17 cellular contexts compared by ENCODE assay signal in the genomic region with DNA sequence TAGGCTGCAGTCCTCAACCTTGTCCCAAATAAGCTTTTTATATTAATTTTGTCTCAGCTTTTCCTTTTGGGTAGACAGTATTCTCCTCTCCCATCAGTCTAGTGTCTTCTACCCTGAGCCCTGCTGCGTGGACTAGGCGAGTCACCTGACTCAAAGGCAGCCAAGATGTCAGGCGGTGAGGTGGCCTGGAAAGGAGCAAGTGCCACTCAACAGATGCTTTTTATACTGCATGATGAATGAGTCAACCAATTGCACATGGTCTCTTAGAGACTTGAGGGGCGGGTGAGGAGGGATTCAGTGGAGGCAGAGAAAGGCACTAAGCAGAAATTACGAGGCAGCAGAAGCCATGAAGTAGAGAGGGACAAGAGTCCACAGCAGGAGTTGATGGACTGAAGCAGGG.
DNase-seq lines count a peak whose midpoint lies in the region; ATAC-seq and TF ChIP-seq lines count a peak whose summit lies in the region.
"Had no signal": no experiment of that assay in that cellular context is flagged by ENCODE, and none has a peak within 500 bp of the region (broad histone marks: within the 10 kb centered on the region; RNA-seq: fewer than 3 reads in every experiment).

No MANE protein-coding gene starts in this region.

- no peaks in the 10 kb centered on the region for H3K27me3 Mint-ChIP-seq in neural crest cell (ENCODE audit: low read depth)

- no peak for TF ChIP-seq EP300 in SK-N-SH (IDR thresholded peaks at IDR 0.05; ENCODE audit: borderline replicate concordance in 1 of 2, low read depth in 1 of 2, low read length in 1 of 2)
- TF ChIP-seq EP300 in suprapubic skin (IDR thresholded peaks at IDR 0.05): no peak

- POLR2A ChIA-PET in SK-N-SH (lab: Yijun Ruan, JAX): no interaction called here

- no peaks in the 10 kb centered on the region for H4K20me1 ChIP-seq in SK-N-SH (ENCODE audit: insufficient read depth)

- H3K9me3 ChIP-seq in SK-N-SH (no peaks in the 10 kb centered on the region), RWPE2 (ENCODE audit: severe bottlenecking) (no peaks in the 10 kb centered on the region), heart left ventricle (no peaks in the 10 kb centered on the region), suprapubic skin (no peaks in the 10 kb centered on the region)
- H3K9me3 ChIP-seq: BE2C, thoracic aorta had no signal

- TF ChIP-seq POLR2A in heart left ventricle (IDR thresholded peaks at IDR 0.05) (no peak), suprapubic skin (IDR thresholded peaks at IDR 0.05) (no peak)

- peaks cover 0 to 10% of the 10 kb centered on the region in 2 experiments for H3K36me3 ChIP-seq in SK-N-SH (replicated peaks in 1 of 2; ENCODE audit: control insufficient read depth in 1 of 2, insufficient read depth in 2 of 2, low read length in 1 of 2)
- peaks cover 30% of the 10 kb centered on the region for H3K36me3 ChIP-seq in RWPE2 (ENCODE audit: low read depth)
- H3K36me3 ChIP-seq in heart left ventricle: peaks cover 0 to 43% (median 9%) of the 10 kb centered on the region in 9 donors
- peaks cover 6% of the 10 kb centered on the region for H3K36me3 ChIP-seq in suprapubic skin
- H3K36me3 ChIP-seq: BE2C had no signal

- peak overlapping the region; percentile 78 for H3K27ac Mint-ChIP-seq in neural crest cell (ENCODE audit: unreplicated experiment)
- H3K27ac Mint-ChIP-seq: activated naive CD4-positive, alpha-beta T cell treated with anti-CD3 and anti-CD28 coated beads, Interleukin-2, amount 50 U/mL, for 72 hours had no signal

- H3K9me2 ChIP-seq in SK-N-SH: no peaks in the 10 kb centered on the region

- H3K79me2 ChIP-seq in SK-N-SH (ENCODE audit: insufficient read depth): no peaks in the 10 kb centered on the region

- H3K4me1 ChIP-seq in SK-N-SH (ENCODE audit: control insufficient read depth in 1 of 2, insufficient read depth in 2 of 2, low read depth in 1 of 2, low read length in 1 of 2) (peaks cover 7 to 15% of the 10 kb centered on the region in 2 experiments; a peak in 3 of 4 replicates), RWPE2 (ENCODE audit: insufficient read depth, poor library complexity, severe bottlenecking) (peaks cover 32% of the 10 kb centered on the region), heart left ventricle (peaks cover 0 to 39% (median 15%) of the 10 kb centered on the region in 12 donors), suprapubic skin (peaks cover 18% of the 10 kb centered on the region)

- no peak overlapping the region for H3K4me2 ChIP-seq in SK-N-SH

- DNase-seq in SK-N-SH (no peak), RWPE2 (ENCODE audit: low spot score) (no peak), heart left ventricle (peak in 4 of 5 donors; percentile 39 to 80 (median 62)), neural crest cell (ENCODE audit: low read depth, low spot score) (no peak), suprapubic skin (ENCODE audit: low spot score in 2 of 2) (no peak), NCI-H1048 (lab: John Stamatoyannopoulos, UW) (no peak), NCI-H748 treated with DMSO at 0.1 percent for 48 hours (lab: John Stamatoyannopoulos, UW) (no peak)
- DNase-seq: 8988T; activated CD4-positive, alpha-beta T cell treated with anti-CD3 and anti-CD28 coated beads, Interleukin-2, amount 50 U/mL, for 1 hour; activated T-cell treated with anti-CD3 and anti-CD28 coated beads, Interleukin-2, amount 50 U/mL, for 1 hour; BE2C; Calu3; NCI-H2171 treated with DMSO at 0.1 percent for 48 hours; nephron progenitor cell had no signal

- H2AFZ ChIP-seq in SK-N-SH (ENCODE audit: low read depth): no peak overlapping the region

- CTCF ChIA-PET in SK-N-SH (lab: Yijun Ruan, JAX): interaction anchor here (1.0 to 2.8 kb wide), 3 partner anchors 8 to 20 kb away, joined by 3 to 11 read pairs (median 6); no protein-coding TSS in a partner anchor

- intact Hi-C loops in heart left ventricle (cut with DNase I): loop anchor here in 2 of 10 donors (5.0 to 10.0 kb wide), 2 partner anchors 45 to 48 kb away; no protein-coding TSS in a partner anchor

- no peak for ATAC-seq in SK-N-SH treated with all-trans-retinoic acid at 6 μM for 48 hours
- ATAC-seq in RWPE2 (ENCODE audit: low read depth): no peak
- peak; percentile 83 to 91 (median 87) for ATAC-seq in heart left ventricle
- ATAC-seq: activated naive CD4-positive, alpha-beta T cell treated with anti-CD3 and anti-CD28 coated beads, Interleukin-2, amount 50 U/mL, for 72 hours had no signal

- peaks cover 20% of the 10 kb centered on the region for H3F3A ChIP-seq in SK-N-SH (replicated peaks; ENCODE audit: insufficient read depth)

- H3K4me1 Mint-ChIP-seq in neural crest cell: peaks cover 61% of the 10 kb centered on the region

- H3K4me3 ChIP-seq in SK-N-SH (ENCODE audit: low read depth in 2 of 2, low read length in 1 of 2) (no peak overlapping the region), RWPE2 (ENCODE audit: severe bottlenecking) (no peak overlapping the region), heart left ventricle (no peak overlapping the region), suprapubic skin (no peak overlapping the region)
- H3K4me3 ChIP-seq: thoracic aorta had no signal

- WGBS in SK-N-SH (ENCODE audit: low lambda C conversion rate): 84% methylated on average over 5 of the region's 5 CpGs
- WGBS in heart left ventricle, 4 donors: 45 to 82% (median 65%) methylated on average over 5 of the region's 5 CpGs
- WGBS in suprapubic skin: 86% methylated on average over 5 of the region's 5 CpGs

- no peaks in the 10 kb centered on the region for H3K9me3 Mint-ChIP-seq in neural crest cell

- H3K36me3 Mint-ChIP-seq in neural crest cell (ENCODE audit: low read depth): peaks cover 2% of the 10 kb centered on the region
- H3K36me3 Mint-ChIP-seq: activated naive CD4-positive, alpha-beta T cell treated with anti-CD3 and anti-CD28 coated beads, Interleukin-2, amount 50 U/mL, for 72 hours had no signal

- TF ChIP-seq CTCF in SK-N-SH (IDR thresholded peaks at IDR 0.05): no peak
- TF ChIP-seq CTCF in RWPE2 (IDR thresholded peaks at IDR 0.05; ENCODE audit: poor library complexity, severe bottlenecking): no peak
- no peak for TF ChIP-seq CTCF in heart left ventricle (IDR thresholded peaks at IDR 0.05)
- no peak for TF ChIP-seq CTCF in neural crest cell (conservative IDR thresholded peaks at IDR 0.05)
- no peak for TF ChIP-seq CTCF in suprapubic skin (IDR thresholded peaks at IDR 0.05)

- no peak for TF ChIP-seq RAD21 in SK-N-SH (IDR thresholded peaks at IDR 0.05; ENCODE audit: low read length)

- H3K27ac ChIP-seq in SK-N-SH (ENCODE audit: low read depth in 2 of 2, low read length in 1 of 2): no peak overlapping the region
- H3K27ac ChIP-seq in RWPE2 (ENCODE audit: poor library complexity, severe bottlenecking): peak overlapping the region; percentile 48
- H3K27ac ChIP-seq in heart left ventricle: peak overlapping the region in 10 of 12 donors; percentile 21 to 78 (median 57)
- H3K27ac ChIP-seq in suprapubic skin: no peak overlapping the region
- H3K27ac ChIP-seq: thoracic aorta had no signal

- H3K9ac ChIP-seq in SK-N-SH: no peak overlapping the region

- H3K27me3 ChIP-seq in SK-N-SH (ENCODE audit: insufficient read depth) (no peaks in the 10 kb centered on the region), RWPE2 (ENCODE audit: insufficient read depth, poor library complexity, severe bottlenecking) (no peaks in the 10 kb centered on the region), heart left ventricle (no peaks in the 10 kb centered on the region), suprapubic skin (no peaks in the 10 kb centered on the region)
- H3K27me3 ChIP-seq: BE2C had no signal

- no peak overlapping the region for H3K4me3 Mint-ChIP-seq in neural crest cell
- H3K4me3 Mint-ChIP-seq: nephron progenitor cell had no signal

TF ChIP-seq in SK-N-SH, 30 proteins besides CTCF, POLR2A, EP300 and RAD21 (continues in another document):
- TF ChIP-seq ELF1 (IDR thresholded peaks at IDR 0.05) (no peak), NFIC (IDR thresholded peaks at IDR 0.05; ENCODE audit: borderline replicate concordance) (no peak), JUND (IDR thresholded peaks at IDR 0.05) (0 out of 2 replicates have a peak, but pooled peaks have one; percentile 11)
- TF ChIP-seq, protein P1, sequence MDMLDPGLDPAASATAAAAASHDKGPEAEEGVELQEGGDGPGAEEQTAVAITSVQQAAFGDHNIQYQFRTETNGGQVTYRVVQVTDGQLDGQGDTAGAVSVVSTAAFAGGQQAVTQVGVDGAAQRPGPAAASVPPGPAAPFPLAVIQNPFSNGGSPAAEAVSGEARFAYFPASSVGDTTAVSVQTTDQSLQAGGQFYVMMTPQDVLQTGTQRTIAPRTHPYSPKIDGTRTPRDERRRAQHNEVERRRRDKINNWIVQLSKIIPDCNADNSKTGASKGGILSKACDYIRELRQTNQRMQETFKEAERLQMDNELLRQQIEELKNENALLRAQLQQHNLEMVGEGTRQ (IDR thresholded peaks at IDR 0.05; ENCODE audit: borderline replicate concordance, low read depth, low read length): no peak

TF ChIP-seq in SK-N-SH treated with all-trans-retinoic acid at 6 μM for 48 hours, 23 proteins besides CTCF, POLR2A, EP300 and RAD21:
- TF ChIP-seq ZFP3 (CRISPR knock-in tag; IDR thresholded peaks at IDR 0.05) (no peak), OSR1 (CRISPR knock-in tag; IDR thresholded peaks at IDR 0.05) (no peak), ZNF70 (CRISPR knock-in tag; IDR thresholded peaks at IDR 0.05) (no peak), PPARA (CRISPR knock-in tag; IDR thresholded peaks at IDR 0.05; ENCODE audit: borderline replicate concordance) (no peak)

Comparison
In these comparisons a context has a peak if more than half of its experiments do, and no peak if none do; other contexts are left out.
1. DNase-seq: peak in heart left ventricle (4 of 5); none in SK-N-SH (single experiment), RWPE2 (single experiment), neural crest cell (single experiment), suprapubic skin (0 of 2), NCI-H1048 (single experiment) and NCI-H748 treated with DMSO at 0.1 percent for 48 hours (single experiment).
2. H3K27ac ChIP-seq: peak in RWPE2 (single experiment) and heart left ventricle (10 of 12); none in SK-N-SH (0 of 2) and suprapubic skin (single experiment).
3. ATAC-seq: peak in heart left ventricle (4 of 4); none in SK-N-SH treated with all-trans-retinoic acid at 6 μM for 48 hours (single experiment) and RWPE2 (single experiment).